14 cellular contexts compared by ENCODE assay signal in genomic region chr19:45564131-45564780, GRCh38. TPM values are rescaled to one million over a fixed set of nuclear protein-coding genes. Genes with fewer than 3 reads are reported as not detected.
A peak's percentile ranks its signal among the peaks of the same experiment; 100 is the strongest.
DNase-seq lines count a peak whose midpoint lies in the region; ATAC-seq and TF ChIP-seq lines count a peak whose summit lies in the region.
"Had no signal": no experiment of that assay in that cellular context is flagged by ENCODE, and none has a peak within 500 bp of the region (broad histone marks: within the 10 kb centered on the region; RNA-seq: fewer than 3 reads in every experiment).

No MANE protein-coding gene starts in this region.

- H3K4me1 Mint-ChIP-seq in T-cell, result peaks cover 31 to 45% (median 31%) of the 10 kb centered on the region in 3 donors
- H3K4me1 Mint-ChIP-seq in progenitor cell of endocrine pancreas (ENCODE audit: low read depth), result no peaks in the 10 kb centered on the region
- H3K4me1 Mint-ChIP-seq: CD14-positive monocyte had no signal

- H3K27ac Mint-ChIP-seq in T-cell (peak overlapping the region; percentile 57 to 94), progenitor cell of endocrine pancreas (no peak overlapping the region)

- DNase-seq in ELF-1 (ENCODE audit: low read depth, low spot score), result peak; percentile 82
- DNase-seq in T-cell, result no peak
- no peak for DNase-seq in progenitor cell of endocrine pancreas (ENCODE audit: low spot score, unreplicated experiment)
- no peak for DNase-seq in left cardiac atrium
- DNase-seq in AG20443 (ENCODE audit: low spot score), result no peak
- DNase-seq: activated CD8-positive, alpha-beta memory T cell treated with anti-CD3 and anti-CD28 coated beads, Interleukin-2, amount 50 U/mL, for 48 hours; cortex of kidney; NCI-H1930; right lobe of liver had no signal

- TF ChIP-seq CTCF in progenitor cell of endocrine pancreas (IDR thresholded peaks at IDR 0.05; ENCODE audit: unreplicated experiment), result no peak

- H3K36me3 ChIP-seq in HUES6 (ENCODE audit: control insufficient read depth, insufficient read depth, low read length), result no peaks in the 10 kb centered on the region
- no peaks in the 10 kb centered on the region for H3K36me3 ChIP-seq in iPS-20b (ENCODE audit: insufficient read depth, low read depth, low read length)
- H3K36me3 ChIP-seq: right lobe of liver had no signal

- H3K27ac ChIP-seq in HUES6 (ENCODE audit: low read depth, low read length), result no peak overlapping the region
- H3K27ac ChIP-seq in iPS-20b (ENCODE audit: low read length), result no peak overlapping the region
- H3K27ac ChIP-seq: right lobe of liver had no signal

- H3K4me3 ChIP-seq in HUES6 (ENCODE audit: low read depth, low read length) (peak overlapping the region; percentile 32; the same call in 1 of the 2 replicates), iPS-20b (ENCODE audit: low read length) (peak overlapping the region; percentile 25; the same call in 1 of the 2 replicates)
- H3K4me3 ChIP-seq: right lobe of liver had no signal

- H3K9me3 Mint-ChIP-seq in T-cell, result no peaks in the 10 kb centered on the region
- no peaks in the 10 kb centered on the region for H3K9me3 Mint-ChIP-seq in progenitor cell of endocrine pancreas (ENCODE audit: low read depth)
- H3K9me3 Mint-ChIP-seq: CD14-positive monocyte had no signal

- H3K36me3 Mint-ChIP-seq in T-cell (no peaks in the 10 kb centered on the region), progenitor cell of endocrine pancreas (ENCODE audit: insufficient read depth) (peaks cover 2% of the 10 kb centered on the region)

- H3K4me1 ChIP-seq in HUES6 (ENCODE audit: control insufficient read depth, insufficient read depth, low read length), result peaks cover 10% of the 10 kb centered on the region
- H3K4me1 ChIP-seq in iPS-20b (ENCODE audit: insufficient read depth, low read length), result peaks cover 5% of the 10 kb centered on the region; the same call in 1 of the 2 replicates

- intact Hi-C loops in left cardiac atrium (cut with DNase I), result no loop called here

- H3K27me3 ChIP-seq in HUES6 (ENCODE audit: control insufficient read depth, insufficient read depth, low read length), result no peaks in the 10 kb centered on the region
- no peaks in the 10 kb centered on the region for H3K27me3 ChIP-seq in iPS-20b (ENCODE audit: insufficient read depth, low read length)
- H3K27me3 ChIP-seq: right lobe of liver had no signal

- no peaks in the 10 kb centered on the region for H3K9me3 ChIP-seq in HUES6 (ENCODE audit: control insufficient read depth, insufficient read depth, low read depth, low read length)
- no peaks in the 10 kb centered on the region for H3K9me3 ChIP-seq in iPS-20b (ENCODE audit: insufficient read depth, low read depth, low read length)
- H3K9me3 ChIP-seq: right lobe of liver had no signal

- ATAC-seq in T-cell (replicated peaks in 1 of 4) (peak in 1 of 4 experiments; percentile 49), left cardiac atrium (no peak), HG03175 (IDR thresholded peaks at IDR 0.05; ENCODE audit: unreplicated experiment) (no peak)
- ATAC-seq: right lobe of liver had no signal

- H3K4me3 Mint-ChIP-seq in T-cell (peak overlapping the region in 1 of 3 donors; percentile 71), progenitor cell of endocrine pancreas (ENCODE audit: low read depth) (no peak overlapping the region)
- H3K4me3 Mint-ChIP-seq: CD14-positive monocyte had no signal

- POLR2A ChIA-PET in T-cell (lab: Charles Lee), result no interaction called here

- H3K9ac ChIP-seq in HUES6 (ENCODE audit: low read length), result no peak overlapping the region
- peak overlapping the region; percentile 51; the same call in 1 of the 2 replicates for H3K9ac ChIP-seq in iPS-20b (ENCODE audit: low read depth, low read length)

- H3K27me3 Mint-ChIP-seq in T-cell (no peaks in the 10 kb centered on the region), progenitor cell of endocrine pancreas (no peaks in the 10 kb centered on the region)

- CTCF ChIA-PET in T-cell (lab: Charles Lee), result interaction anchor here in 1 of 2 donors (0.6 kb wide), 2 partner anchors 40 to 77 kb away, joined by 5 to 8 read pairs; no protein-coding TSS in a partner anchor

RNA-seq across cellular contexts. Expression of gene OPA3, which starts 20.3 kb away (rescaled TPM):
- total RNA-seq in T-cell, result 10 to 100 TPM in 2 of 5 donors, 1 to 10 TPM in 3; 7.9 to 11.4 (median 9.6) TPM
- total RNA-seq in progenitor cell of endocrine pancreas, result 14.4 and 16.5 TPM in 2 replicates
- total RNA-seq in left cardiac atrium, result 10 to 100 TPM; 19.1 to 27.1 TPM

RNA-seq across cellular contexts. Expression of gene GPR4, which starts 37.8 kb away (rescaled TPM):
- total RNA-seq in T-cell (under 1 TPM in 1 of 5 donors, not detected in 4; 0.20 TPM), progenitor cell of endocrine pancreas (not detected in 2 replicates), left cardiac atrium (10 to 100 TPM in 1 of 2 donors, 1 to 10 TPM in 1; 5.2 to 17.7 TPM)
- total RNA-seq: MCF 10A had no signal

RNA-seq across cellular contexts. Expression of gene VASP, which starts 57.0 kb away (rescaled TPM):
- total RNA-seq in T-cell (100 to 1,000 TPM in 3 of 5 donors, 10 to 100 TPM in 2; 77.4 to 113 (median 101) TPM), progenitor cell of endocrine pancreas (93.4 and 94.9 TPM in 2 replicates), left cardiac atrium (10 to 100 TPM; 48.4 to 91.7 TPM)
